ENCODE assay signal across 23 cellular contexts in the genomic region with DNA sequence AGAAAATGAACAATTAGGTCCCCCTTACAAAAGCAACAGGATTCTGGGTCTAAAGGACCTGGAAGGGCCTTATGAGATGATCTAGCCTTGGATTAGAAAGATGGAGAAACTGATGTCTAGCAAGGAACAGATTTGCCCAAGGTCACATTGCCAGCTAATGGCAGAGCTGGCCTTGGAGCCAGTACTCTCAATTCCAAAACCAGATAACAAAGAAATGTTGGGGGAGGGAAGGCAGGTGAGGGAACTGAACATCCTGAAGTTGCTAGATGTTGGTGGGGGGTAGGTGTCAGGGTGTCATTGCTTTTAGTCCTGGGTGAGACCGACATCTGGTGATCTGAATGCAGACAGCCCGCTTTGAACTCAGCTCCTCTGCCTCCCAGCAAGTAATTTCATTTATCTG. TPM values are rescaled to one million over a fixed set of nuclear protein-coding genes. Genes with fewer than 3 reads are reported as not detected.
DNase-seq lines count a peak whose midpoint lies in the region; ATAC-seq and TF ChIP-seq lines count a peak whose summit lies in the region.
"Had no signal": no experiment of that assay in that cellular context is flagged by ENCODE, and none has a peak within 500 bp of the region (broad histone marks: within the 10 kb centered on the region; RNA-seq: fewer than 3 reads in every experiment).

No MANE protein-coding gene starts in this region.

- no peak overlapping the region for H3K4ac ChIP-seq in mesendoderm (ENCODE audit: low read depth, low read length)

- ATAC-seq in GM23338 (no peak), HG02973 (IDR thresholded peaks at IDR 0.05; ENCODE audit: unreplicated experiment) (no peak)
- ATAC-seq: CD8-positive, alpha-beta T cell; PC-3; Right ventricle myocardium inferior had no signal

- H3K9me3 Mint-ChIP-seq in GM23338, result no peaks in the 10 kb centered on the region
- H3K9me3 Mint-ChIP-seq in T-helper 2 cell treated with Interferon-gamma antibody and Interleukin-4, amounts not matched to agents 5 μg/mL and 100 μg/mL, for 36 hours, result no peaks in the 10 kb centered on the region
- H3K9me3 Mint-ChIP-seq: CD8-positive, alpha-beta T cell had no signal

- WGBS in mesendoderm (ENCODE audit: extremely low coverage, insufficient coverage, low lambda C conversion rate), result no CpG with 5 or more reads among the region's 2 CpGs

- no peak overlapping the region for H3K9ac ChIP-seq in mesendoderm (ENCODE audit: low read length)

- no peak overlapping the region for H2BK15ac ChIP-seq in mesendoderm (replicated peaks; ENCODE audit: low read depth)

- H2BK5ac ChIP-seq in mesendoderm (ENCODE audit: low read length), result no peak overlapping the region

- no peaks in the 10 kb centered on the region for H3K79me2 ChIP-seq in GM23338 (replicated peaks; ENCODE audit: insufficient read depth)
- no peaks in the 10 kb centered on the region for H3K79me2 ChIP-seq in mesendoderm (ENCODE audit: control insufficient read depth, insufficient read depth, low read length)
- no peaks in the 10 kb centered on the region for H3K79me2 ChIP-seq in osteoblast (ENCODE audit: insufficient read depth, low read length)

- no peak overlapping the region for H3K27ac Mint-ChIP-seq in GM23338
- no peak overlapping the region for H3K27ac Mint-ChIP-seq in T-helper 2 cell treated with Interferon-gamma antibody and Interleukin-4, amounts not matched to agents 5 μg/mL and 100 μg/mL, for 36 hours
- H3K27ac Mint-ChIP-seq: CD8-positive, alpha-beta T cell had no signal

- peak overlapping the region; percentile 59 for H3K56ac ChIP-seq in mesendoderm (ENCODE audit: low read length)

- TF ChIP-seq CTCF in GM23338 (conservative IDR thresholded peaks at IDR 0.05; ENCODE audit: low read depth in 2 of 2) (no peak), osteoblast (IDR thresholded peaks at IDR 0.05; ENCODE audit: extremely low read depth, low read depth, low read length) (no peak)

- no peak overlapping the region for H4K5ac ChIP-seq in mesendoderm (ENCODE audit: low read length)

- no peak overlapping the region for H3K4me3 ChIP-seq in GM23338
- H3K4me3 ChIP-seq in mesendoderm (ENCODE audit: low read length), result no peak overlapping the region
- no peak overlapping the region for H3K4me3 ChIP-seq in osteoblast (ENCODE audit: insufficient read depth, low read length)
- H3K4me3 ChIP-seq: MG63, SJSA1 had no signal

- no peaks in the 10 kb centered on the region for H3K9me2 ChIP-seq in GM23338 (ENCODE audit: insufficient read depth)

- no peak overlapping the region for H4K8ac ChIP-seq in mesendoderm (ENCODE audit: low read depth, low read length)

- H3K27ac ChIP-seq in GM23338 (ENCODE audit: low read depth) (no peak overlapping the region), cingulate gyrus (ENCODE audit: low read depth, low read length) (peak overlapping the region; percentile 10), mesendoderm (ENCODE audit: low read depth, low read length) (peak overlapping the region; percentile 52), osteoblast (ENCODE audit: low read depth, low read length) (no peak overlapping the region)
- H3K27ac ChIP-seq: SJSA1 had no signal

- H3K4me1 Mint-ChIP-seq in GM23338, result peaks cover 25% of the 10 kb centered on the region
- H3K4me1 Mint-ChIP-seq in T-helper 2 cell treated with Interferon-gamma antibody and Interleukin-4, amounts not matched to agents 5 μg/mL and 100 μg/mL, for 36 hours (ENCODE audit: low read depth), result no peaks in the 10 kb centered on the region

- no peaks in the 10 kb centered on the region for H3K9me3 ChIP-seq in osteoblast (ENCODE audit: low read depth, low read length)
- H3K9me3 ChIP-seq: Caco-2, MG63, SJSA1 had no signal

- H3K4me2 ChIP-seq in GM23338 (peak overlapping the region; percentile 45; the same call in 1 of the 2 replicates), mesendoderm (ENCODE audit: low read length) (no peak overlapping the region), osteoblast (ENCODE audit: insufficient read depth, low read length) (no peak overlapping the region)

- H3K79me1 ChIP-seq in mesendoderm (ENCODE audit: low read length), result no peaks in the 10 kb centered on the region

- no peaks in the 10 kb centered on the region for H3K36me3 Mint-ChIP-seq in GM23338 (ENCODE audit: low read depth)
- H3K36me3 Mint-ChIP-seq in T-helper 2 cell treated with Interferon-gamma antibody and Interleukin-4, amounts not matched to agents 5 μg/mL and 100 μg/mL, for 36 hours (ENCODE audit: low read depth), result no peaks in the 10 kb centered on the region
- H3K36me3 Mint-ChIP-seq: CD8-positive, alpha-beta T cell had no signal

- H3K4me1 ChIP-seq in GM23338 (ENCODE audit: insufficient read depth) (peaks cover 25% of the 10 kb centered on the region), mesendoderm (ENCODE audit: control insufficient read depth, low read depth, low read length) (peaks cover 5% of the 10 kb centered on the region), osteoblast (ENCODE audit: insufficient read depth, low read length) (no peaks in the 10 kb centered on the region)
- H3K4me1 ChIP-seq: SJSA1 had no signal

- peak overlapping the region; percentile 87 for H2AFZ ChIP-seq in GM23338
- H2AFZ ChIP-seq in osteoblast (ENCODE audit: low read length), result no peak overlapping the region

- no peak overlapping the region for H3K4me3 Mint-ChIP-seq in GM23338
- H3K4me3 Mint-ChIP-seq in T-helper 2 cell treated with Interferon-gamma antibody and Interleukin-4, amounts not matched to agents 5 μg/mL and 100 μg/mL, for 36 hours, result no peak overlapping the region
- H3K4me3 Mint-ChIP-seq: CD8-positive, alpha-beta T cell had no signal

- H2AK5ac ChIP-seq in mesendoderm (ENCODE audit: low read length), result peak overlapping the region; percentile 6

- no peak overlapping the region for H2BK120ac ChIP-seq in mesendoderm (ENCODE audit: low read depth, low read length)

- H3F3A ChIP-seq in GM23338 (replicated peaks; ENCODE audit: low read depth), result no peaks in the 10 kb centered on the region

- peak overlapping the region; percentile 65 for H3K18ac ChIP-seq in mesendoderm (ENCODE audit: low read length)

- H3K27me3 ChIP-seq in GM23338 (ENCODE audit: insufficient read depth) (no peaks in the 10 kb centered on the region), mesendoderm (ENCODE audit: insufficient read depth, low read length, poor library complexity) (no peaks in the 10 kb centered on the region), osteoblast (ENCODE audit: insufficient read depth, low read length) (no peaks in the 10 kb centered on the region)
- H3K27me3 ChIP-seq: MG63 had no signal

- peaks cover 15% of the 10 kb centered on the region for H3K27me3 Mint-ChIP-seq in GM23338 (ENCODE audit: insufficient read depth, low read depth, poor library complexity)
- H3K27me3 Mint-ChIP-seq in T-helper 2 cell treated with Interferon-gamma antibody and Interleukin-4, amounts not matched to agents 5 μg/mL and 100 μg/mL, for 36 hours (ENCODE audit: low read depth), result peaks cover 8% of the 10 kb centered on the region

- no peak overlapping the region for H3K23ac ChIP-seq in mesendoderm (ENCODE audit: low read length)

- no peaks in the 10 kb centered on the region for H4K20me1 ChIP-seq in GM23338 (replicated peaks; ENCODE audit: insufficient read depth)
- H4K20me1 ChIP-seq in osteoblast (ENCODE audit: insufficient read depth, low read length), result no peaks in the 10 kb centered on the region

- no peak for DNase-seq in GM23338 (ENCODE audit: low spot score)
- DNase-seq in mesendoderm, result no peak
- peak; percentile 74 for DNase-seq in osteoblast (ENCODE audit: insufficient read length, low spot score, missing footprints)
- DNase-seq in NCI-H187 treated with DMSO at 0.1 percent for 48 hours (lab: John Stamatoyannopoulos, UW), result no peak
- DNase-seq in T-helper 2 cell treated with Interferon-gamma antibody and Interleukin-4, amounts not matched to agents 5 μg/mL and 100 μg/mL, for 36 hours (ENCODE audit: low spot score), result no peak
- no peak for DNase-seq in SIG-M5 treated with dmso at 0.1 percent for 504 hours (lab: John Stamatoyannopoulos, UW; ENCODE audit: unreplicated experiment)
- DNase-seq: C1 segment of cervical spinal cord; Caco-2; CD8-positive, alpha-beta T cell; IMR-90; KG1; MG63; NCI-H1105 treated with DMSO at 0.1 percent for 48 hours; NCI-H2029; NCI-H446; NCI-H524 treated with DMSO at 0.1 percent for 48 hours; NCI-H774; PC-3 had no signal

- H3K36me3 ChIP-seq in GM23338 (ENCODE audit: insufficient read depth) (no peaks in the 10 kb centered on the region), mesendoderm (ENCODE audit: control insufficient read depth, insufficient read depth, low read length) (no peaks in the 10 kb centered on the region), osteoblast (ENCODE audit: insufficient read depth, low read length) (no peaks in the 10 kb centered on the region)
- H3K36me3 ChIP-seq: MG63, SJSA1 had no signal

TF ChIP-seq in GM23338, 12 proteins besides CTCF, POLR2A, EP300 and RAD21 (continues in another document):
- no peak for TF ChIP-seq STAT1 (IDR thresholded peaks at IDR 0.05; ENCODE audit: unreplicated experiment)
- TF ChIP-seq, protein P1, sequence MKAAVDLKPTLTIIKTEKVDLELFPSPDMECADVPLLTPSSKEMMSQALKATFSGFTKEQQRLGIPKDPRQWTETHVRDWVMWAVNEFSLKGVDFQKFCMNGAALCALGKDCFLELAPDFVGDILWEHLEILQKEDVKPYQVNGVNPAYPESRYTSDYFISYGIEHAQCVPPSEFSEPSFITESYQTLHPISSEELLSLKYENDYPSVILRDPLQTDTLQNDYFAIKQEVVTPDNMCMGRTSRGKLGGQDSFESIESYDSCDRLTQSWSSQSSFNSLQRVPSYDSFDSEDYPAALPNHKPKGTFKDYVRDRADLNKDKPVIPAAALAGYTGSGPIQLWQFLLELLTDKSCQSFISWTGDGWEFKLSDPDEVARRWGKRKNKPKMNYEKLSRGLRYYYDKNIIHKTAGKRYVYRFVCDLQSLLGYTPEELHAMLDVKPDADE (IDR thresholded peaks at IDR 0.05), result no peak

RNA-seq across cellular contexts. Expression of a gene that starts 11.3 kb away (rescaled TPM):
- total RNA-seq in GM23338 (2014; rRNA removed; shearing (Covaris generic)), result 39.6 and 41.8 TPM in 2 replicates
- polyA plus RNA-seq in GM23338 (2016; fragmentation: Nextera tagmentation; extraction: Ambion mirVana), result 14.9 and 15.2 TPM in 2 replicates
- 26.3 TPM for polyA plus RNA-seq in mesendoderm (2013, experiment 1 of 2)
- polyA plus RNA-seq in mesendoderm (2013, experiment 2 of 2), result 27.6 TPM
- total RNA-seq in osteoblast, result 11.6 and 18.3 TPM in 2 replicates
- total RNA-seq: CD8-positive, alpha-beta T cell; HT1080; PC-3 had no signal

Comparison
In these comparisons a context has a peak if more than half of its experiments do, and no peak if none do; other contexts are left out.
1. H3K27ac ChIP-seq: peak in cingulate gyrus (single experiment) and mesendoderm (single experiment); none in GM23338 (single experiment) and osteoblast (single experiment).